In the genomic region with DNA sequence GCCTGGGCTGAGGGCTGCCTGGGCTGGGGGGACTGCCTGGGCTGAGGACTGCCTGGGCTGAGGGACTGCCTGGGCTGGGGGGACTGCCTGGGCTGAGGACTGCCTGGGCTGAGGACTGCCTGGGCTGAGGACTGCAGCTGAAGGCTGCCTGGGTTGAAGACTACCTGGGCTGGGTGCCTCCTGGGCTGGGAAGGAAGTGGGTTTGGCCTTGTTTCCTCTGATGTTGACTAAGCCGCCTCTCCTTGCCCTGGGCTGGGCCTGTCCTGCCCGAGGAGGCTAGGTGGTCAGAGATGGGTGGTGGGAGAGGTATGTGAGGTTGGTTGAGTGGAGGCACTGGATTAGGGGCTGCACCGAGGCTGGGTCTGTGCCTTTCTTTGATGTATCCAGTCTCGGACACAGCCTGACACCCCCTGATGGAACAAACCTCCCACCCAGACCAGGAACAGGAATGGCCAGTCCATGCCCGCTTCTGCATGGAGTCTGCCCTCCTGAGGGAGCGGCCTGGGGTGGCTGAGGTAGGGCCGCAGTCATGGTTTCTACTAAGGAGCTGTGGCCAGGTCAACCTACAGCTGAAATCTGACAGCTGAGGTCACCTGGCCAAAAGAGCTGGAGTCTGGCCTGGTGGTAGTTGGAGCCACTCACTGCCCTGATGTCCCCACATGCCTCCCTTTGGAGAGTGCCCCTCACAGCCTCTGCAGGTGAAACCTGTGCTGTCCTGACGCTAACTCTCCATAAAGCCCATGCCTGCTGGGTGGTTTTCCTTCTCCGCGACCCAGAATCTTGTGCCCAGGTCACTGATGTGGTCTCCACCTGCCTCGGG, we compare ENCODE assay signal across 17 cellular contexts. TPM values are rescaled to one million over a fixed set of nuclear protein-coding genes. Genes with fewer than 3 reads are reported as not detected.
DNase-seq lines count a peak whose midpoint lies in the region; ATAC-seq, FAIRE-seq and TF ChIP-seq lines count a peak whose summit lies in the region.
"Had no signal": no experiment of that assay in that cellular context is flagged by ENCODE, and none has a peak within 500 bp of the region (broad histone marks: within the 10 kb centered on the region; RNA-seq: fewer than 3 reads in every experiment).

No MANE protein-coding gene starts in this region.

- no peaks in the 10 kb centered on the region for H3K9me3 Mint-ChIP-seq in activated CD8-positive, alpha-beta memory T cell treated with anti-CD3 and anti-CD28 coated beads, Interleukin-2, amount 10 ng/mL, durations not matched to agents 7 days and 5 days (ENCODE audit: low read depth)
- no peaks in the 10 kb centered on the region for H3K9me3 Mint-ChIP-seq in activated CD8-positive, alpha-beta T cell treated with anti-CD3 and anti-CD28 coated beads, Interleukin-2, amount 10 ng/mL, durations not matched to agents 7 days and 5 days (ENCODE audit: insufficient read depth)
- no peaks in the 10 kb centered on the region for H3K9me3 Mint-ChIP-seq in natural killer cell treated with Interleukin-12 subunit alpha and Interleukin-12 subunit beta and Interleukin-15 and Interleukin-18, amount 100 ng/mL, for 72 hours

- H3K36me3 Mint-ChIP-seq in activated CD8-positive, alpha-beta memory T cell treated with anti-CD3 and anti-CD28 coated beads, Interleukin-2, amount 10 ng/mL, durations not matched to agents 7 days and 5 days: no peaks in the 10 kb centered on the region
- no peaks in the 10 kb centered on the region for H3K36me3 Mint-ChIP-seq in activated CD8-positive, alpha-beta T cell treated with anti-CD3 and anti-CD28 coated beads, Interleukin-2, amount 10 ng/mL, durations not matched to agents 7 days and 5 days (ENCODE audit: low read depth)
- H3K36me3 Mint-ChIP-seq in natural killer cell treated with Interleukin-12 subunit alpha and Interleukin-12 subunit beta and Interleukin-15 and Interleukin-18, amount 100 ng/mL, for 72 hours: no peaks in the 10 kb centered on the region

- TF ChIP-seq CTCF in GM13977 (IDR thresholded peaks at IDR 0.05; ENCODE audit: extremely low read depth, insufficient read depth, missing control alignments) (no peak), testis (IDR thresholded peaks at IDR 0.05) (no peak)

- H3K4me3 ChIP-seq in testis: no peak overlapping the region
- H3K4me3 ChIP-seq: hepatocyte, ovary, transverse colon had no signal

- no peak overlapping the region for H3K27ac ChIP-seq in testis
- H3K27ac ChIP-seq: brain microvascular endothelial cell, hepatocyte, ovary, transverse colon had no signal

- 91 to 92% methylated on average over 5 to 11 of the region's 11 CpGs for WGBS in testis, 2 donors

- in situ Hi-C loops in GM13977 (cut with MboI; ENCODE audit: low pct_unique_long_range_greater_than_20kb, low sequenced_read_pairs, unreplicated experiment): no loop called here

- H3K9me3 ChIP-seq in testis: no peaks in the 10 kb centered on the region
- H3K9me3 ChIP-seq: transverse colon had no signal

- H3K4me1 ChIP-seq in testis: no peaks in the 10 kb centered on the region
- H3K4me1 ChIP-seq: transverse colon had no signal

- FAIRE-seq in GM19239 (lab: Jason Lieb, UNC): no peak

- no peak for TF ChIP-seq POLR2A in testis (IDR thresholded peaks at IDR 0.05)

- CTCF ChIA-PET in activated CD8-positive, alpha-beta memory T cell treated with anti-CD3 and anti-CD28 coated beads, Interleukin-2, amount 10 ng/mL, durations not matched to agents 7 days and 5 days (lab: Charles Lee): interaction anchor here (0.7 to 2.0 kb wide), 3 partner anchors 38 to 146 kb away, joined by 3 to 11 read pairs (median 4); no protein-coding TSS in a partner anchor
- CTCF ChIA-PET in activated CD8-positive, alpha-beta T cell treated with anti-CD3 and anti-CD28 coated beads, Interleukin-2, amount 10 ng/mL, durations not matched to agents 7 days and 5 days (lab: Charles Lee): interaction anchor here (1.0 kb wide), 1 partner anchor 37 kb away, joined by 5 read pairs; no protein-coding TSS in a partner anchor

- peaks cover 31% of the 10 kb centered on the region for H3K4me1 Mint-ChIP-seq in activated CD8-positive, alpha-beta memory T cell treated with anti-CD3 and anti-CD28 coated beads, Interleukin-2, amount 10 ng/mL, durations not matched to agents 7 days and 5 days
- peaks cover 35% of the 10 kb centered on the region for H3K4me1 Mint-ChIP-seq in activated CD8-positive, alpha-beta T cell treated with anti-CD3 and anti-CD28 coated beads, Interleukin-2, amount 10 ng/mL, durations not matched to agents 7 days and 5 days (ENCODE audit: low read depth)
- H3K4me1 Mint-ChIP-seq in natural killer cell treated with Interleukin-12 subunit alpha and Interleukin-12 subunit beta and Interleukin-15 and Interleukin-18, amount 100 ng/mL, for 72 hours (ENCODE audit: low read depth in 2 of 2): peaks cover 6 to 23% of the 10 kb centered on the region in 2 donors
- H3K4me1 Mint-ChIP-seq: H9 had no signal

- intact Hi-C loops in testis (cut with DNase I; ENCODE audit: low total_unique reads): no loop called here

- H3K4me3 Mint-ChIP-seq in activated CD8-positive, alpha-beta memory T cell treated with anti-CD3 and anti-CD28 coated beads, Interleukin-2, amount 10 ng/mL, durations not matched to agents 7 days and 5 days: no peak overlapping the region
- H3K4me3 Mint-ChIP-seq in activated CD8-positive, alpha-beta T cell treated with anti-CD3 and anti-CD28 coated beads, Interleukin-2, amount 10 ng/mL, durations not matched to agents 7 days and 5 days: no peak overlapping the region
- no peak overlapping the region for H3K4me3 Mint-ChIP-seq in natural killer cell treated with Interleukin-12 subunit alpha and Interleukin-12 subunit beta and Interleukin-15 and Interleukin-18, amount 100 ng/mL, for 72 hours
- H3K4me3 Mint-ChIP-seq: H9 had no signal

- no peaks in the 10 kb centered on the region for H3K27me3 ChIP-seq in testis
- H3K27me3 ChIP-seq: brain microvascular endothelial cell, hepatocyte, ovary, transverse colon had no signal

- peaks cover 4% of the 10 kb centered on the region for H3K27me3 Mint-ChIP-seq in activated CD8-positive, alpha-beta memory T cell treated with anti-CD3 and anti-CD28 coated beads, Interleukin-2, amount 10 ng/mL, durations not matched to agents 7 days and 5 days
- H3K27me3 Mint-ChIP-seq in activated CD8-positive, alpha-beta T cell treated with anti-CD3 and anti-CD28 coated beads, Interleukin-2, amount 10 ng/mL, durations not matched to agents 7 days and 5 days (ENCODE audit: low read depth): no peaks in the 10 kb centered on the region
- H3K27me3 Mint-ChIP-seq in natural killer cell treated with Interleukin-12 subunit alpha and Interleukin-12 subunit beta and Interleukin-15 and Interleukin-18, amount 100 ng/mL, for 72 hours: no peaks in the 10 kb centered on the region

- peak; percentile 95 for ATAC-seq in activated CD8-positive, alpha-beta memory T cell treated with anti-CD3 and anti-CD28 coated beads, Interleukin-2, amount 10 ng/mL, durations not matched to agents 7 days and 5 days
- peak; percentile 90 for ATAC-seq in activated CD8-positive, alpha-beta T cell treated with anti-CD3 and anti-CD28 coated beads, Interleukin-2, amount 10 ng/mL, durations not matched to agents 7 days and 5 days
- peak; percentile 61 to 66 for ATAC-seq in natural killer cell treated with Interleukin-12 subunit alpha and Interleukin-12 subunit beta and Interleukin-15 and Interleukin-18, amount 100 ng/mL, for 72 hours

- DNase-seq in activated CD8-positive, alpha-beta memory T cell treated with anti-CD3 and anti-CD28 coated beads, Interleukin-2, amount 10 ng/mL, durations not matched to agents 7 days and 5 days: peak; percentile 69
- DNase-seq in activated CD8-positive, alpha-beta memory T cell treated with anti-CD3 and anti-CD28 coated beads for 24 hours: no peak
- DNase-seq in GM13977 (ENCODE audit: low spot score) (peak; percentile 7), testis (no peak), GM19239 (ENCODE audit: insufficient read length, low spot score) (no peak), COR-L47 (lab: John Stamatoyannopoulos, UW) (no peak)
- peak; percentile 60 for DNase-seq in activated CD8-positive, alpha-beta T cell treated with anti-CD3 and anti-CD28 coated beads, Interleukin-2, amount 10 ng/mL, durations not matched to agents 7 days and 5 days
- DNase-seq in natural killer cell treated with Interleukin-12 subunit alpha and Interleukin-12 subunit beta and Interleukin-15 and Interleukin-18, amount 100 ng/mL, for 72 hours (ENCODE audit: low spot score): no peak
- DNase-seq: activated CD4-positive, CD25-positive, alpha-beta regulatory T cell treated with anti-CD3 and anti-CD28 coated beads, Interleukin-2, amount 50 U/mL, for 72 hours; brain microvascular endothelial cell; H9; IMR-90; ovary; stimulated activated CD4-positive, alpha-beta T cell treated with anti-CD3 and anti-CD28 coated beads, Interleukin-4, amount 100 ng/mL, for 4 hours; transverse colon had no signal

- H3K36me3 ChIP-seq in testis (ENCODE audit: low read depth, missing control alignments): no peaks in the 10 kb centered on the region
- H3K36me3 ChIP-seq: brain microvascular endothelial cell, ovary, transverse colon had no signal

- POLR2A ChIA-PET in activated CD8-positive, alpha-beta T cell treated with anti-CD3 and anti-CD28 coated beads, Interleukin-2, amount 10 ng/mL, durations not matched to agents 7 days and 5 days (lab: Charles Lee): interaction anchor here (0.7 to 0.8 kb wide), 2 partner anchors 15 to 34 kb away, joined by 3 to 6 read pairs; no protein-coding TSS in a partner anchor

- H3K27ac Mint-ChIP-seq in activated CD8-positive, alpha-beta memory T cell treated with anti-CD3 and anti-CD28 coated beads, Interleukin-2, amount 10 ng/mL, durations not matched to agents 7 days and 5 days: no peak overlapping the region
- H3K27ac Mint-ChIP-seq in activated CD8-positive, alpha-beta T cell treated with anti-CD3 and anti-CD28 coated beads, Interleukin-2, amount 10 ng/mL, durations not matched to agents 7 days and 5 days: peak overlapping the region; percentile 73
- H3K27ac Mint-ChIP-seq in natural killer cell treated with Interleukin-12 subunit alpha and Interleukin-12 subunit beta and Interleukin-15 and Interleukin-18, amount 100 ng/mL, for 72 hours: no peak overlapping the region
- H3K27ac Mint-ChIP-seq: H9 had no signal

RNA-seq across cellular contexts. Expression of gene SCART1, which starts 22.3 kb away (rescaled TPM):
- 1 to 10 TPM in 1 of 2 experiments, under 1 TPM in 1; 0.82 to 4.8 TPM for total RNA-seq in activated CD8-positive, alpha-beta memory T cell treated with anti-CD3 and anti-CD28 coated beads, Interleukin-2, amount 10 ng/mL, durations not matched to agents 7 days and 5 days
- total RNA-seq in activated CD8-positive, alpha-beta T cell treated with anti-CD3 and anti-CD28 coated beads, Interleukin-2, amount 10 ng/mL, durations not matched to agents 7 days and 5 days: 1 to 10 TPM; 2.0 to 2.7 TPM
- 1 to 10 TPM; 2.0 to 3.6 TPM for total RNA-seq in natural killer cell treated with Interleukin-12 subunit alpha and Interleukin-12 subunit beta and Interleukin-15 and Interleukin-18, amount 100 ng/mL, for 72 hours
- total RNA-seq in testis: 10 to 100 TPM; 11.6 to 13.1 TPM
- polyA plus RNA-seq in testis (ENCODE audit: insufficient read depth, low read depth, low replicate concordance): 1.6 TPM

RNA-seq across cellular contexts. Expression of gene CYP2E1, which starts 51.1 kb away (rescaled TPM):
- under 1 TPM in 1 of 2 experiments, not detected in 1; 0.26 TPM for total RNA-seq in activated CD8-positive, alpha-beta memory T cell treated with anti-CD3 and anti-CD28 coated beads, Interleukin-2, amount 10 ng/mL, durations not matched to agents 7 days and 5 days
- under 1 TPM in 1 of 2 experiments, not detected in 1; 0.13 TPM for total RNA-seq in activated CD8-positive, alpha-beta T cell treated with anti-CD3 and anti-CD28 coated beads, Interleukin-2, amount 10 ng/mL, durations not matched to agents 7 days and 5 days
- under 1 TPM; 0.42 to 0.71 TPM for total RNA-seq in natural killer cell treated with Interleukin-12 subunit alpha and Interleukin-12 subunit beta and Interleukin-15 and Interleukin-18, amount 100 ng/mL, for 72 hours
- 10 to 100 TPM in 1 of 2 donors, 1 to 10 TPM in 1; 9.6 to 10.2 TPM for total RNA-seq in testis
- 9.0 TPM for polyA plus RNA-seq in testis (ENCODE audit: insufficient read depth, low read depth, low replicate concordance)
- total RNA-seq: dermis microvascular lymphatic vessel endothelial cell had no signal

RNA-seq across cellular contexts. Expression of gene SPRN, which starts 51.6 kb away (rescaled TPM):
- not detected for total RNA-seq in activated CD8-positive, alpha-beta memory T cell treated with anti-CD3 and anti-CD28 coated beads, Interleukin-2, amount 10 ng/mL, durations not matched to agents 7 days and 5 days
- not detected for total RNA-seq in activated CD8-positive, alpha-beta T cell treated with anti-CD3 and anti-CD28 coated beads, Interleukin-2, amount 10 ng/mL, durations not matched to agents 7 days and 5 days
- total RNA-seq in natural killer cell treated with Interleukin-12 subunit alpha and Interleukin-12 subunit beta and Interleukin-15 and Interleukin-18, amount 100 ng/mL, for 72 hours: not detected
- 1 to 10 TPM; 1.7 to 1.8 TPM for total RNA-seq in testis
- polyA plus RNA-seq in testis (ENCODE audit: insufficient read depth, low read depth, low replicate concordance): 2.7 TPM
- total RNA-seq: dermis microvascular lymphatic vessel endothelial cell, transverse colon had no signal

Comparison
In these comparisons a context has a peak if more than half of its experiments do, and no peak if none do; other contexts are left out.
1. DNase-seq: peak in activated CD8-positive, alpha-beta memory T cell treated with anti-CD3 and anti-CD28 coated beads, Interleukin-2, amount 10 ng/mL, durations not matched to agents 7 days and 5 days (single experiment), GM13977 (single experiment) and activated CD8-positive, alpha-beta T cell treated with anti-CD3 and anti-CD28 coated beads, Interleukin-2, amount 10 ng/mL, durations not matched to agents 7 days and 5 days (single experiment); none in activated CD8-positive, alpha-beta memory T cell treated with anti-CD3 and anti-CD28 coated beads for 24 hours (single experiment), natural killer cell treated with Interleukin-12 subunit alpha and Interleukin-12 subunit beta and Interleukin-15 and Interleukin-18, amount 100 ng/mL, for 72 hours (single experiment), testis (single experiment), GM19239 (single experiment) and COR-L47 (single experiment).
2. RNA of gene CYP2E1, which starts 51.1 kb away (total RNA-seq): 9.6 to 10.2 TPM in testis; 0.42 to 0.71 TPM in natural killer cell treated with Interleukin-12 subunit alpha and Interleukin-12 subunit beta and Interleukin-15 and Interleukin-18, amount 100 ng/mL, for 72 hours, 0.26 TPM in activated CD8-positive, alpha-beta memory T cell treated with anti-CD3 and anti-CD28 coated beads, Interleukin-2, amount 10 ng/mL, durations not matched to agents 7 days and 5 days and 0.13 TPM in activated CD8-positive, alpha-beta T cell treated with anti-CD3 and anti-CD28 coated beads, Interleukin-2, amount 10 ng/mL, durations not matched to agents 7 days and 5 days; every median in the first group is over 4 times any median in the second.
3. Peak in every context shown above with its lines, with median percentiles within 50 percentile points of each other: ATAC-seq.